8 cellular contexts compared by ENCODE assay signal in the genomic region with DNA sequence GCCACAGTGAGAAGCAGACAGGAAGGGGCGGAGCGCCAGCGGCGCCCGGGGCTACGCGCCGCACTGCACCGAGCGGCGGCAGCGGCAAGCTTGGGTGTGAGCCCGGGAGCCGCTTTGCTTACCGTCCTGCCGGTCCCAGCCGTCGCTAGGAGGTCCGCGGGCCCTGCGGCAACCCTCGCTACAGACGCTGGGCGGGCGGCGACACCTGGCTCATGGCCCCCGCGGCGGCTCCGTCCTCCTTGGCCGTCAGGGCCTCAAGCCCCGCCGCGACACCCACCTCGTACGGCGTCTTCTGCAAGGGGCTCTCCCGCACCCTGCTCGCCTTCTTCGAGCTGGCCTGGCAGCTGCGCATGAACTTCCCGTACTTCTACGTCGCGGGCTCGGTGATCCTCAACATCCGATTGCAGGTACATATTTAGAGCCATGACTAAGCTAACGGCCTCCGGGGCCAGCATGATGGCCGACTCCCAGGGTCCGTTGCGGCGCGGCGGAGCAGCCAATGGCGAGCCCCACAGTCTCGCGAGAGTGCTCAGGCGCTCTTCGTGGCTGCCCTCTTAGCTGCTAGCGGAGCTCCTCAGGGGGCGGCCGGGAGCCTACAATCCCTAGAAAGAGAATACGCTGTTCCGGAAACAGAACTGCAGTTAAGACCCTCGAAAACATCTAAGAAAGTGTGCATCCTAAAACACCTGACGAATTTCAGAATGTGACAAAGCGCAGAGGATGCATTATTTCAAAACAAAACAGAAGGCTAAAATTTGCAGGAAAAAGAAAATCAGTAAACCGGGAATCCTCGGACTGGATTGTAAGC. TPM values are rescaled to one million over a fixed set of nuclear protein-coding genes. Genes with fewer than 3 reads are reported as not detected.
DNase-seq lines count a peak whose midpoint lies in the region; ATAC-seq, FAIRE-seq and TF ChIP-seq lines count a peak whose summit lies in the region.

A gene (plus strand): TSS at position 50 of the 808 bp plus-strand sequence. CDS start 163 bp downstream, at position 213.

- FAIRE-seq in HTR-8/SVneo (lab: Jason Lieb, UNC), result peak; percentile 92

- H3K36me3 Mint-ChIP-seq in Caco-2 (ENCODE audit: insufficient read depth, unreplicated experiment), result peaks cover 52% of the 10 kb centered on the region
- H3K36me3 Mint-ChIP-seq in effector memory CD8-positive, alpha-beta T cell (ENCODE audit: insufficient read depth), result peaks cover 20% of the 10 kb centered on the region

- peaks cover 28% of the 10 kb centered on the region for H3K4me1 Mint-ChIP-seq in Caco-2 (ENCODE audit: low read depth, unreplicated experiment)
- peaks cover 44 to 48% of the 10 kb centered on the region in 2 donors for H3K4me1 Mint-ChIP-seq in effector memory CD8-positive, alpha-beta T cell (ENCODE audit: low read depth in 2 of 2)

- H3K27me3 ChIP-seq in Caco-2 (replicated peaks; ENCODE audit: control insufficient read depth, insufficient read depth, low read length), result no peaks in the 10 kb centered on the region

- CTCF ChIA-PET in Caco-2 (lab: Charles Lee), result interaction anchor here (0.6 to 1.3 kb wide), 8 partner anchors 28 to 421 kb away, joined by 3 to 10 read pairs (median 3); a partner anchor contains a TSS

- H3K4me3 Mint-ChIP-seq in Caco-2 (ENCODE audit: unreplicated experiment), result peak within 1 kb of the TSS; percentile 99
- H3K4me3 Mint-ChIP-seq in effector memory CD8-positive, alpha-beta T cell, result peak within 1 kb of the TSS; percentile 99

- BruUV-seq in Caco-2 (replicated peaks; lab: Mats Ljungman, UMichigan), result no TSS peak

- H3K36me3 ChIP-seq in Caco-2 (ENCODE audit: control insufficient read depth, insufficient read depth, low read length), result no peaks in the 10 kb centered on the region; the same call in none of the 2 replicates

- no peaks in the 10 kb centered on the region for H3K9me3 ChIP-seq in Caco-2

- DNase-seq in Caco-2 (peak; percentile 96 to 97), HTR-8/SVneo (ENCODE audit: insufficient read length, low spot score) (peak; percentile 87), NOMO-1 treated with DMSO at 0.1 percent for 48 hours (lab: John Stamatoyannopoulos, UW; ENCODE audit: unreplicated experiment) (peak; percentile 89), medulla oblongata (ENCODE audit: extremely low spot score) (peak; percentile 94)
- DNase-seq in activated CD8-positive, alpha-beta memory T cell treated with anti-CD3 and anti-CD28 coated beads for 48 hours (ENCODE audit: low read depth in 2 of 3, low spot score in 2 of 3), result peak; percentile 68 to 76 (median 70)
- DNase-seq in effector memory CD8-positive, alpha-beta T cell, result peak; percentile 79 to 84 (median 82)
- peak; percentile 72 to 86 (median 83) for DNase-seq in stimulated activated CD4-positive, alpha-beta T cell treated with anti-CD3 and anti-CD28 coated beads, TNF-alpha, amount 100 ng/mL, for 48 hours (ENCODE audit: low read depth in 3 of 3)

- POLR2A ChIA-PET in Caco-2 (lab: Charles Lee), result interaction anchor here (0.5 to 2.1 kb wide), 14 partner anchors 9 to 1095 kb away, joined by 3 to 8 read pairs (median 3); a partner anchor contains a TSS

- H3K4me1 ChIP-seq in Caco-2, result peaks cover 8% of the 10 kb centered on the region; the same call in 1 of the 2 replicates

- ATAC-seq in GM21381 (IDR thresholded peaks at IDR 0.05; ENCODE audit: unreplicated experiment), result peak; percentile 96
- ATAC-seq in effector memory CD8-positive, alpha-beta T cell (replicated peaks), result peak; percentile 91

- TF ChIP-seq CTCF in Caco-2 (IDR thresholded peaks at IDR 0.05; ENCODE audit: insufficient read depth in 1 of 2, low read depth in 1 of 2, low read length in 1 of 2, severe bottlenecking in 1 of 2, unreplicated experiment in 1 of 2), result peak in 1 of 2 experiments; percentile 8

- no peaks in the 10 kb centered on the region for H3K27me3 Mint-ChIP-seq in Caco-2 (ENCODE audit: insufficient read depth, unreplicated experiment)
- H3K27me3 Mint-ChIP-seq in effector memory CD8-positive, alpha-beta T cell, result no peaks in the 10 kb centered on the region

- peak within 1 kb of the TSS; percentile 98 for H3K4me3 ChIP-seq in Caco-2 (ENCODE audit: low read depth, low read length)

- H3K27ac Mint-ChIP-seq in Caco-2 (ENCODE audit: unreplicated experiment), result peak within 1 kb of the TSS; percentile 100
- peak within 1 kb of the TSS; percentile 99 to 100 for H3K27ac Mint-ChIP-seq in effector memory CD8-positive, alpha-beta T cell

- intact Hi-C loops in Caco-2 (cut with micrococcal nuclease; ENCODE audit: unreplicated experiment), result loop anchor here (1.0 to 10.0 kb wide), 3 partner anchors 154 to 304 kb away; no protein-coding TSS in a partner anchor

- no peaks in the 10 kb centered on the region for H3K9me3 Mint-ChIP-seq in Caco-2 (ENCODE audit: unreplicated experiment)
- no peaks in the 10 kb centered on the region for H3K9me3 Mint-ChIP-seq in effector memory CD8-positive, alpha-beta T cell

RNA-seq across cellular contexts. Expression of the gene that starts here (rescaled TPM):
- 22.4 and 24.9 TPM in 2 replicates for total RNA-seq in Caco-2 (2022)

Comparison
In these comparisons a context has a peak if more than half of its experiments do, and no peak if none do; other contexts are left out.
1. Peak in every context shown above with its lines: DNase-seq, ATAC-seq and H3K4me3 ChIP-seq.